8 cellular contexts compared by ENCODE assay signal in genomic region chr10:50605280-50606270, GRCh38. TPM values are rescaled to one million over a fixed set of nuclear protein-coding genes. Genes with fewer than 3 reads are reported as not detected.
A peak's percentile ranks its signal among the peaks of the same experiment; 100 is the strongest.
DNase-seq lines count a peak whose midpoint lies in the region; ATAC-seq, FAIRE-seq and TF ChIP-seq lines count a peak whose summit lies in the region.

No MANE protein-coding gene starts in this region.

- H3K36me3 ChIP-seq in transverse colon = no peaks in the 10 kb centered on the region

- no peak for TF ChIP-seq EP300 in transverse colon (IDR thresholded peaks at IDR 0.05; ENCODE audit: low read depth)

- intact Hi-C loops in left colon (cut with DNase I, micrococcal nuclease) (no loop called here), transverse colon (cut with DNase I; ENCODE audit: low total_unique reads) (no loop called here)

- H3K27me3 ChIP-seq in transverse colon = no peaks in the 10 kb centered on the region

- DNase-seq in NCI-H146 (lab: John Stamatoyannopoulos, UW) = peak; percentile 34
- DNase-seq in NCI-H146 treated with DMSO at 0.1 percent for 48 hours (lab: John Stamatoyannopoulos, UW; ENCODE audit: unreplicated experiment) = no peak
- DNase-seq in LNCaP clone FGC (ENCODE audit: low read depth) = peak; percentile 91
- peak; percentile 97 for DNase-seq in astrocyte of the cerebellum (ENCODE audit: low read depth)
- peak; percentile 16 to 41 for DNase-seq in left colon
- DNase-seq in transverse colon = peak; percentile 45
- DNase-seq in frontal cortex (ENCODE audit: low spot score in 2 of 2) = no peak

- H3K9me3 ChIP-seq in transverse colon = no peaks in the 10 kb centered on the region

- TF ChIP-seq POLR2A in transverse colon (IDR thresholded peaks at IDR 0.05) = no peak

- 61 to 63% methylated on average over 3 of the region's 3 CpGs for WGBS in transverse colon (ENCODE audit: low coverage in 1 of 2), 2 donors

- peaks cover 32 to 57% (median 36%) of the 10 kb centered on the region in 4 donors for H3K4me1 ChIP-seq in transverse colon

- ATAC-seq in GM21786 (IDR thresholded peaks at IDR 0.05; ENCODE audit: unreplicated experiment) = peak; percentile 69
- ATAC-seq in left colon = peak; percentile 88

- peak overlapping the region; percentile 39 to 74 (median 58) for H3K27ac ChIP-seq in transverse colon

- TF ChIP-seq CTCF in LNCaP clone FGC (IDR thresholded peaks at IDR 0.05; ENCODE audit: control insufficient read depth, extremely low read depth, insufficient read depth) = no peak
- TF ChIP-seq CTCF in astrocyte of the cerebellum (IDR thresholded peaks at IDR 0.05; ENCODE audit: low read depth, low read length, missing control alignments) = no peak
- no peak for TF ChIP-seq CTCF in transverse colon (IDR thresholded peaks at IDR 0.05)

- FAIRE-seq in frontal cortex (lab: Jason Lieb, UNC) = no peak

- in situ Hi-C loops in astrocyte of the cerebellum (cut with HindIII; ENCODE audit: low sequenced_read_pairs) (no loop called here), transverse colon (cut with MboI; ENCODE audit: low pct_ligation_motif_present in 1 of 4, low pct_unique_long_range_greater_than_20kb in 1 of 4, low sequenced_read_pairs in 3 of 4) (loop anchor here in 3 of 4 donors (25.0 kb wide), 2 partner anchors 193 to 1068 kb away; partner anchors contain the start of gene ERCC6 (in 1 of the 3))

- H3K4me3 ChIP-seq in LNCaP clone FGC (ENCODE audit: low read depth, low read length) = peak overlapping the region; percentile 21
- no peak overlapping the region for H3K4me3 ChIP-seq in astrocyte of the cerebellum (ENCODE audit: low read depth, low read length)
- H3K4me3 ChIP-seq in transverse colon = no peak overlapping the region

RNA-seq across cellular contexts. Expression of gene SGMS1, which starts 18.2 kb away (rescaled TPM):
- 10 to 100 TPM; 17.8 to 20.8 TPM for total RNA-seq in left colon
- total RNA-seq in transverse colon = 10 to 100 TPM; 28.3 to 44.5 (median 41.7) TPM
- total RNA-seq in frontal cortex = 35.1 TPM

Comparison
In these comparisons a context has a peak if more than half of its experiments do, and no peak if none do; other contexts are left out.
1. DNase-seq: peak in NCI-H146 (single experiment), LNCaP clone FGC (single experiment), astrocyte of the cerebellum (single experiment), left colon (2 of 2) and transverse colon (single experiment); none in NCI-H146 treated with DMSO at 0.1 percent for 48 hours (single experiment) and frontal cortex (0 of 2).